ENCODE assay signal across 1 cellular context in the genomic region with DNA sequence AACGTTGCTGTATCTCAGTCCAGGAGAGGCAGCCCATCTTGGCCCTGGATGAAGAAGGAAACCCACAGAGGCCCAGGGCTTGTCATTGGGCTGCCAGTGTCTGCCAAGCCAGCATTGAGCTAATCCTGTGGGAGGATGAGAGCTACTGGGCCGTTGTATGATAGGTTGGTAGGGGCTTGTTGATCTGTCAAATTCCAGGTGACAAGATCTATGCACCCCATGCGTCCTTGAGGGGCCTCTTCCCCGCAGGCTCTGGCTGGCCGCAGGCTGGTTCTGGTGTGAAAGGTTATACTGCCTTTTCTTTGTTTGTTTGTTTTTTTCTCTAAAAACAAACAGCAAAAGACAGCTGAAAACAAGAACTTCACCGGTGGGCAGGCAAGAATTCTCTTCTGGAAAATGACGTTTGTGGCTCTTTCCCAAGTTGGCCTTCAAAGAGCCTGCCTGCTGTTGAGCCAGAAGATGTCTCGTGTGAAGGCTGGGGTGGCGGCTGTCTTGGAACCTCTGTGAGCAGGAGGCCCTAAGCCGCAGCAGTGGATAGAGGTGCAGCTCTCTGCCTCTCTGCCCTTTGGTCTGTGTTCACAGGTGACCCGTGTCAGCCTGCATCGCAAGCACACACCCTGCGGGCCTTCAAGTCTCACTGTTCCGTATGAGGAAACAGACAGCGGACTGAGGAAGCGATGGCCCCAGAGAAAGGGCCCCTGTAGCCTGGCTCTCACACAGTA.
TF ChIP-seq lines count a peak whose summit lies in the region.

No MANE protein-coding gene starts in this region.

TF ChIP-seq in endothelial cell of umbilical vein, 7 proteins besides CTCF, POLR2A, EP300 and RAD21:
- TF ChIP-seq EZH2 (IDR thresholded peaks at IDR 0.05; ENCODE audit: borderline replicate concordance, low read depth, low read length, severe bottlenecking) (no peak), GATA2 (IDR thresholded peaks at IDR 0.05; ENCODE audit: insufficient read depth, insufficient read length, low read depth, low read length) (no peak), POLR2AphosphoS5 (IDR thresholded peaks at IDR 0.05; ENCODE audit: insufficient read depth, low read depth, low read length) (no peak), JUN (IDR thresholded peaks at IDR 0.05; ENCODE audit: borderline replicate concordance, insufficient read depth, insufficient read length, low read depth) (no peak), MYC (IDR thresholded peaks at IDR 0.05; ENCODE audit: low read depth, low read length) (no peak), FOS (IDR thresholded peaks at IDR 0.05; ENCODE audit: borderline replicate concordance, insufficient read depth, low read length) (no peak)
- TF ChIP-seq, protein P1, sequence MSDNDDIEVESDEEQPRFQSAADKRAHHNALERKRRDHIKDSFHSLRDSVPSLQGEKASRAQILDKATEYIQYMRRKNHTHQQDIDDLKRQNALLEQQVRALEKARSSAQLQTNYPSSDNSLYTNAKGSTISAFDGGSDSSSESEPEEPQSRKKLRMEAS (IDR thresholded peaks at IDR 0.05; ENCODE audit: insufficient read depth, insufficient read length) = no peak
